Comparison of ENCODE assay signal across 1 cellular context in genomic region chr7:116671681-116672595, GRCh38.
TF ChIP-seq lines count a peak whose summit lies in the region.

Gene MET (plus strand): TSS chr7:116672196. CDS start chr7:116699085, 26,889 bp downstream.

TF ChIP-seq in HepG2, 621 proteins besides CTCF, POLR2A, EP300 and RAD21 (continued from another document and continues in another):
- TF ChIP-seq ARID5B (CRISPR knock-in tag; IDR thresholded peaks at IDR 0.05) = peak; percentile 79
- TF ChIP-seq HNRNPH1 (optimal IDR thresholded peaks at IDR 0.05; ENCODE audit: low read depth, low read length) = no peak
- TF ChIP-seq SMYD3 (CRISPR knock-in tag; IDR thresholded peaks at IDR 0.05) = peak; percentile 74
- 0 out of 2 replicates have a peak, but pooled peaks have one; percentile 89 for TF ChIP-seq ZFP82 (CRISPR knock-in tag; IDR thresholded peaks at IDR 0.05; ENCODE audit: borderline replicate concordance)
- TF ChIP-seq MXD3 (CRISPR knock-in tag; IDR thresholded peaks at IDR 0.05) = peak; percentile 85
- TF ChIP-seq GMEB2 (CRISPR knock-in tag; IDR thresholded peaks at IDR 0.05; ENCODE audit: low read depth) = no peak
- TF ChIP-seq AFF4 (CRISPR knock-in tag; IDR thresholded peaks at IDR 0.05) = no peak
- TF ChIP-seq MEF2D (CRISPR knock-in tag; IDR thresholded peaks at IDR 0.05) = peak; percentile 66; the same call in 1 of the 2 replicates
- no peak for TF ChIP-seq DNMT3B (CRISPR knock-in tag; conservative IDR thresholded peaks at IDR 0.05)
- no peak for TF ChIP-seq TCF12 (IDR thresholded peaks at IDR 0.05)
- TF ChIP-seq TCF12 (CRISPR knock-in tag; IDR thresholded peaks at IDR 0.05) = no peak
- no peak for TF ChIP-seq CC2D1A (CRISPR knock-in tag; IDR thresholded peaks at IDR 0.05)
- peak; percentile 72 for TF ChIP-seq NR1H2 (CRISPR knock-in tag; IDR thresholded peaks at IDR 0.05; ENCODE audit: borderline replicate concordance, low read depth)
- TF ChIP-seq TBX3 (IDR thresholded peaks at IDR 0.05; ENCODE audit: borderline replicate concordance) = peak; percentile 76
- TF ChIP-seq ZNF879 (CRISPR knock-in tag; IDR thresholded peaks at IDR 0.05) = peak; percentile 67; the same call in 1 of the 2 replicates
- TF ChIP-seq NFATC3 (CRISPR knock-in tag; IDR thresholded peaks at IDR 0.05) = no peak
- no peak for TF ChIP-seq U2AF2 (IDR thresholded peaks at IDR 0.05; ENCODE audit: low read depth, low read length)
- peak; percentile 92 for TF ChIP-seq MTA1 (CRISPR knock-in tag; IDR thresholded peaks at IDR 0.05; ENCODE audit: borderline replicate concordance)
- no peak for TF ChIP-seq FOXA1 (IDR thresholded peaks at IDR 0.05)
- peak; percentile 57 for TF ChIP-seq FOXA1 (CRISPR knock-in tag; IDR thresholded peaks at IDR 0.05)
- no peak for TF ChIP-seq ZNF503 (CRISPR knock-in tag; IDR thresholded peaks at IDR 0.05)
- TF ChIP-seq DDIT3 (CRISPR knock-in tag; IDR thresholded peaks at IDR 0.05) = no peak
- peak; percentile 53; the same call in 1 of the 2 replicates for TF ChIP-seq ZBTB26 (CRISPR knock-in tag; IDR thresholded peaks at IDR 0.05; ENCODE audit: borderline replicate concordance)
- TF ChIP-seq ZSCAN29 (CRISPR knock-in tag; conservative IDR thresholded peaks at IDR 0.05) = 0 out of 2 replicates have a peak, but pooled peaks have one; percentile 47
- TF ChIP-seq ZNF414 (CRISPR knock-in tag; IDR thresholded peaks at IDR 0.05) = peak; percentile 43; the same call in 1 of the 2 replicates
- peak; percentile 72; the same call in 1 of the 2 replicates for TF ChIP-seq IRX3 (CRISPR knock-in tag; IDR thresholded peaks at IDR 0.05; ENCODE audit: borderline replicate concordance, low read depth)
- peak; percentile 74 for TF ChIP-seq HIC2 (CRISPR knock-in tag; IDR thresholded peaks at IDR 0.05; ENCODE audit: low read depth)
- peak; percentile 73 for TF ChIP-seq FOXA3 (CRISPR knock-in tag; IDR thresholded peaks at IDR 0.05)
- no peak for TF ChIP-seq ZNF383 (CRISPR knock-in tag; IDR thresholded peaks at IDR 0.05; ENCODE audit: borderline replicate concordance)
- peak; percentile 75 for TF ChIP-seq MED1 (CRISPR knock-in tag; IDR thresholded peaks at IDR 0.05)
- peak; percentile 65; the same call in 1 of the 2 replicates for TF ChIP-seq THAP11 (CRISPR knock-in tag; IDR thresholded peaks at IDR 0.05)
- no peak for TF ChIP-seq KLF9 (CRISPR knock-in tag; IDR thresholded peaks at IDR 0.05; ENCODE audit: low read depth)
- peak; percentile 63 for TF ChIP-seq PHF21A (CRISPR knock-in tag; IDR thresholded peaks at IDR 0.05)
- no peak for TF ChIP-seq CEBPZ (IDR thresholded peaks at IDR 0.05; ENCODE audit: low read length)
- peak; percentile 85 for TF ChIP-seq HNRNPLL (IDR thresholded peaks at IDR 0.05; ENCODE audit: low read depth, low read length, poor library complexity, severe bottlenecking)
- TF ChIP-seq ZNF18 (CRISPR knock-in tag; IDR thresholded peaks at IDR 0.05; ENCODE audit: insufficient replicate concordance) = peak; percentile 54
